ENCODE assay signal across 31 cellular contexts in the genomic region with DNA sequence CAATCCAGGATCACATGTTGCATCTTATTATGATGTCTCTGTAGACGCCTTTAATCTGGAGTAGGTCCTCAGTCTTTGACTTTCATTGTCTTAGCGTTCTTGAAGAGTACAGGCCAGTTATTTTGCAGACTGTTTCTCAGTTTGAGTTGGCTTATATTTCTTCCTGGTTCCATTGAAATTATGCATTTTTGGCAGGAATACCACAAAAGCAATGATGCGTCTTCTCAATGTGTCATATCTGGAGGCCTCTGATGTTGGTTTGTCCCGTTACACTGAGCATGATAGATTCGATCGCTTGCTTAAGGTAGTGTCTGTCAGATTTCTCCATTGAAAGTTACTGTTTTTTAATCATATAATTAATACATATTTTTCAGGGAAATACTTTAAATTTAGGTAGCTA.
"Had no signal": no experiment of that assay in that cellular context is flagged by ENCODE, and none has a peak within 500 bp of the region (broad histone marks: within the 10 kb centered on the region; RNA-seq: fewer than 3 reads in every experiment).

No MANE protein-coding gene starts in this region.

- DNase-seq: activated CD4-positive, alpha-beta T cell treated with anti-CD3 and anti-CD28 coated beads for 1 hour; activated CD4-positive, alpha-beta T cell treated with anti-CD3 and anti-CD28 coated beads for 48 hours; activated CD4-positive, alpha-beta T cell treated with anti-CD3 and anti-CD28 coated beads, Interleukin-2, amount 50 U/mL, for 1 hour; activated CD4-positive, alpha-beta T cell treated with anti-CD3 and anti-CD28 coated beads, Interleukin-2, amount 50 U/mL, for 48 hours; activated CD8-positive, alpha-beta memory T cell treated with anti-CD3 and anti-CD28 coated beads for 24 hours; activated CD8-positive, alpha-beta T cell treated with anti-CD3 and anti-CD28 coated beads for 36 hours; activated effector memory CD4-positive, alpha-beta T cell treated with Interleukin-2 at 50 U/mL for 16 hours; activated gamma-delta T cell treated with Interleukin-2 at 50 U/mL for 16 hours; activated naive CD4-positive, alpha-beta T cell treated with anti-CD3 and anti-CD28 coated beads, Interleukin-2, amount 50 U/mL, for 16 hours; activated naive CD4-positive, alpha-beta T cell treated with Interleukin-2 at 50 U/mL for 16 hours; activated T-cell treated with anti-CD3 and anti-CD28 coated beads, Interleukin-2, amount 50 U/mL, for 4 hours; amniotic stem cell; anterior cingulate cortex; brain microvascular endothelial cell; dorsolateral prefrontal cortex; effector memory CD4-positive, alpha-beta T cell; endodermal cell; foreskin melanocyte; head of caudate nucleus; T-helper 1 cell; T-helper 17 cell had no signal

- H3K4me3 ChIP-seq: coronary artery, dorsolateral prefrontal cortex, gastroesophageal sphincter had no signal

- FAIRE-seq: astrocyte had no signal

- ATAC-seq: activated CD8-positive, alpha-beta T cell treated with anti-CD3 and anti-CD28 coated beads for 36 hours; activated T-cell treated with anti-CD3 and anti-CD28 coated beads, Interleukin-2, amount 50 U/mL, for 4 hours; activated T-helper 17 cell treated with anti-CD3 and anti-CD28 coated beads, Interleukin-2, amount 50 U/mL, for 72 hours; esophagus mucosa; gastroesophageal sphincter; T-helper 17 cell had no signal

- H3K36me3 Mint-ChIP-seq: activated naive CD8-positive, alpha-beta T cell; WTC11 had no signal

- H3K36me3 ChIP-seq: brain microvascular endothelial cell had no signal

- H3K4me1 Mint-ChIP-seq: activated T-helper 17 cell treated with anti-CD3 and anti-CD28 coated beads, Interleukin-2, amount 50 U/mL, for 72 hours; central memory CD8-positive, alpha-beta T cell; T-helper 17 cell; WTC11 had no signal

- H3K9me3 Mint-ChIP-seq: activated CD8-positive, alpha-beta T cell treated with anti-CD3 and anti-CD28 coated beads for 36 hours; activated T-cell treated with anti-CD3 and anti-CD28 coated beads, Interleukin-2, amount 50 U/mL, for 4 hours; activated T-helper 17 cell treated with anti-CD3 and anti-CD28 coated beads, Interleukin-2, amount 50 U/mL, for 72 hours; central memory CD8-positive, alpha-beta T cell; dendritic cell treated with granulocyte-macrophage colony-stimulating factor and Interleukin-4, amounts not matched to agents 40 ng/mL and 50 ng/mL, for 4 days; endodermal cell; T-helper 2 cell treated with Interferon-gamma antibody and Interleukin-4, amounts not matched to agents 5 μg/mL and 100 μg/mL, for 36 hours; WTC11 had no signal

- H3K27ac ChIP-seq: brain microvascular endothelial cell, coronary artery, dorsolateral prefrontal cortex, gastroesophageal sphincter had no signal

- H3K27me3 ChIP-seq: brain microvascular endothelial cell, dorsolateral prefrontal cortex, gastroesophageal sphincter had no signal

- H3K4me1 ChIP-seq: gastroesophageal sphincter had no signal

- H3K27ac Mint-ChIP-seq: activated CD8-positive, alpha-beta T cell treated with anti-CD3 and anti-CD28 coated beads for 36 hours; activated naive CD8-positive, alpha-beta T cell; activated T-helper 17 cell treated with anti-CD3 and anti-CD28 coated beads, Interleukin-2, amount 50 U/mL, for 72 hours; dendritic cell treated with granulocyte-macrophage colony-stimulating factor and Interleukin-4, amounts not matched to agents 40 ng/mL and 50 ng/mL, for 4 days; endodermal cell; T-helper 17 cell; T-helper 2 cell treated with Interferon-gamma antibody and Interleukin-4, amounts not matched to agents 5 μg/mL and 100 μg/mL, for 36 hours; WTC11 had no signal

- H3K4me3 Mint-ChIP-seq: activated CD8-positive, alpha-beta T cell treated with anti-CD3 and anti-CD28 coated beads for 36 hours; activated naive CD8-positive, alpha-beta T cell; activated T-cell treated with anti-CD3 and anti-CD28 coated beads, Interleukin-2, amount 50 U/mL, for 4 hours; activated T-helper 17 cell treated with anti-CD3 and anti-CD28 coated beads, Interleukin-2, amount 50 U/mL, for 72 hours; central memory CD8-positive, alpha-beta T cell; dendritic cell treated with granulocyte-macrophage colony-stimulating factor and Interleukin-4, amounts not matched to agents 40 ng/mL and 50 ng/mL, for 4 days; endodermal cell; T-helper 17 cell; T-helper 2 cell treated with Interferon-gamma antibody and Interleukin-4, amounts not matched to agents 5 μg/mL and 100 μg/mL, for 36 hours; WTC11 had no signal

- H3K27me3 Mint-ChIP-seq: activated CD8-positive, alpha-beta T cell treated with anti-CD3 and anti-CD28 coated beads for 36 hours; central memory CD8-positive, alpha-beta T cell had no signal

- H3K9me3 ChIP-seq: gastroesophageal sphincter had no signal
